In genomic region chr1:60184521-60184920, GRCh38 we compare ENCODE assay signal across 6 cellular contexts.
"Had no signal": no experiment of that assay in that cellular context is flagged by ENCODE, and none has a peak within 500 bp of the region (broad histone marks: within the 10 kb centered on the region; RNA-seq: fewer than 3 reads in every experiment).

No MANE protein-coding gene starts in this region.

- DNase-seq: IMR-90, KBM-7, KG1 had no signal

- ATAC-seq: HepG2, K562 had no signal

- H3K27ac ChIP-seq: HL-60 had no signal

- H3K4me3 ChIP-seq: K562 had no signal
